Comparison of ENCODE assay signal across 8 cellular contexts in the genomic region with DNA sequence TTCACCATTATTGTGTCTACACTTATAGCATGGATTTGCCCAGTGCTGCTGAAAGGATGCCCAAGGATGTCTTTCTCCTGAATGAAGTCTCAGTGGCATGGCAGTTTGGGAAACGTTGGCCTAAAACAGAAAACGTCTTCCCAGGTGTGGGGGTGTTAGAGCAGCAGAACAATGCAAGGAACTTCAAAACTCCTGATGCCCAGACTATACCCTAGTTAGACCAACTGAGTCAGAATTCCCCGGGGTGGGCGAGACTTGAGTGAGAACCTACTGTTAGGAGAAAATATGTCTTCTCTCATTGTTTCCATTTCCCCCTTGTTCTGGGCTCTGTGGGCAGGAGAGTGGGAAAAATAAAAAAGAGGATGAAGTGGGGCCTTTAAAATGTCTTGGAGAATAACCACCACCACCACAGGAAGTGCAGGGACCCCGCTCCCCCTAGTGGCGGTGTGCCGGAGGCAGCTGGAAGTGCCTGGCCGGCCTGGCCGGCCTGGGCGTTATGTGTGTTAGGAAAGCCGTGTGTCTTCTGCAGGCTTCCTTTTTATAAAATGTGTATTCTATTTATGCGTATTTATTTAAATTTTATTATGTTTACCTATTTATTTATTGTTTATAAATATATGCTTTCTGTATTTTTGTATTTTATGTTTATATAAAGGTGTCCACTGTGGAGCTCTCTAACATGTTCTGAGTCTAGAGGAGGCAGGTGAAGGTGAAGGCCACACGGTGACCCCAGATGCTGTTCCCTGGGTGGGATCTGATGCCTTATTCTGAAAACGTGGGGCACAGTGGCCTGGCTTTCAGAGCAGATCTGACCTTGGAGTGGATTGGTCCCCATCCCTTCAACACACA.
DNase-seq lines count a peak whose midpoint lies in the region; ATAC-seq and TF ChIP-seq lines count a peak whose summit lies in the region.

No MANE protein-coding gene starts in this region.

- no peaks in the 10 kb centered on the region for H4K20me1 ChIP-seq in Karpas-422 (ENCODE audit: insufficient read depth, low read depth, low read length)

- H3K79me2 ChIP-seq in Karpas-422 (ENCODE audit: low read length), result no peaks in the 10 kb centered on the region

- no peaks in the 10 kb centered on the region for H3K36me3 ChIP-seq in Karpas-422 (ENCODE audit: insufficient read depth, low read length)

- ATAC-seq in SK-N-SH treated with all-trans-retinoic acid at 6 μM for 48 hours (peak; percentile 83), GM19452 (IDR thresholded peaks at IDR 0.05; ENCODE audit: unreplicated experiment) (no peak)

- no peak overlapping the region for H3K9ac ChIP-seq in Karpas-422 (ENCODE audit: low read length)

- CTCF ChIA-PET in AG04449 (lab: Yijun Ruan, JAX), result interaction anchor here (0.8 to 6.0 kb wide), 10 partner anchors 8 to 158 kb away, joined by 3 to 57 read pairs (median 4); no protein-coding TSS in a partner anchor

- no peaks in the 10 kb centered on the region for H3K4me1 ChIP-seq in Karpas-422 (ENCODE audit: low read length)

- H3K4me3 ChIP-seq in AG04449 (ENCODE audit: low read depth, low read length), result no peak overlapping the region
- no peak overlapping the region for H3K4me3 ChIP-seq in Karpas-422 (ENCODE audit: low read length)
- no peak overlapping the region for H3K4me3 ChIP-seq in astrocyte of the spinal cord (ENCODE audit: low read depth, low read length)

- POLR2A ChIA-PET in AG04449 (lab: Yijun Ruan, JAX), result interaction anchor here (0.9 to 1.3 kb wide), 2 partner anchors 13 to 35 kb away, joined by 3 to 6 read pairs; no protein-coding TSS in a partner anchor

- no peaks in the 10 kb centered on the region for H3K9me2 ChIP-seq in Karpas-422 (replicated peaks; ENCODE audit: insufficient read depth, low read length)

- no peak overlapping the region for H2AFZ ChIP-seq in Karpas-422 (ENCODE audit: low read length)

- TF ChIP-seq CTCF in AG04449 (IDR thresholded peaks at IDR 0.05; ENCODE audit: insufficient read depth, low read length, missing control alignments), result peak; percentile 74
- TF ChIP-seq CTCF in GM13976 (IDR thresholded peaks at IDR 0.05; ENCODE audit: borderline replicate concordance, control extremely low read depth, extremely low read depth, insufficient read depth, missing control alignments), result peak; percentile 68
- peak; percentile 76 for TF ChIP-seq CTCF in astrocyte of the spinal cord (IDR thresholded peaks at IDR 0.05; ENCODE audit: low read depth, low read length)

- no peak overlapping the region for H3K27ac ChIP-seq in Karpas-422 (ENCODE audit: low read length)

- no peak for DNase-seq in AG04449 (ENCODE audit: low read depth, low spot score)
- DNase-seq in GM13976 (ENCODE audit: low spot score), result peak; percentile 58
- peak; percentile 77 for DNase-seq in Karpas-422
- no peak for DNase-seq in astrocyte of the spinal cord (ENCODE audit: low read depth, low spot score)
- peak; percentile 53 for DNase-seq in kidney tubule cell (ENCODE audit: low spot score)
- DNase-seq in stimulated activated CD4-positive, alpha-beta T cell treated with anti-CD3 and anti-CD28 coated beads, TNF-alpha, amount 100 ng/mL, for 24 hours (ENCODE audit: low read depth in 3 of 3), result peak in 2 of 3 experiments; percentile 9 to 52

- no peak overlapping the region for H3K4me2 ChIP-seq in Karpas-422 (ENCODE audit: low read depth, low read length, poor library complexity, severe bottlenecking)

- no peaks in the 10 kb centered on the region for H3K9me3 ChIP-seq in Karpas-422 (ENCODE audit: low read length)

- in situ Hi-C loops in GM13976 (cut with MboI; ENCODE audit: low sequenced_read_pairs, unreplicated experiment) (loop anchor here (10.0 kb wide), 1 partner anchor 376 kb away; no protein-coding TSS in a partner anchor), astrocyte of the spinal cord (cut with HindIII; ENCODE audit: low sequenced_read_pairs) (no loop called here)

- H3K27me3 ChIP-seq in Karpas-422 (ENCODE audit: low read length), result no peaks in the 10 kb centered on the region

TF ChIP-seq in SK-N-SH treated with all-trans-retinoic acid at 6 μM for 48 hours, 23 proteins besides CTCF, POLR2A, EP300 and RAD21:
- 0 out of 2 replicates have a peak, but pooled peaks have one; percentile 25 for TF ChIP-seq ISL1 (CRISPR knock-in tag; IDR thresholded peaks at IDR 0.05)
- no peak for TF ChIP-seq RARB (CRISPR knock-in tag; IDR thresholded peaks at IDR 0.05)

Comparison
In these comparisons a context has a peak if more than half of its experiments do, and no peak if none do; other contexts are left out.
1. DNase-seq: peak in GM13976 (single experiment), Karpas-422 (single experiment), kidney tubule cell (single experiment) and stimulated activated CD4-positive, alpha-beta T cell treated with anti-CD3 and anti-CD28 coated beads, TNF-alpha, amount 100 ng/mL, for 24 hours (2 of 3); none in AG04449 (single experiment) and astrocyte of the spinal cord (single experiment).
2. Peak in every context shown above with its lines, with median percentiles within 50 percentile points of each other: CTCF ChIP-seq.